Comparison of ENCODE assay signal across 22 cellular contexts in genomic region chr1:6113745-6114144, GRCh38.
DNase-seq lines count a peak whose midpoint lies in the region; ATAC-seq and TF ChIP-seq lines count a peak whose summit lies in the region.
"Had no signal": no experiment of that assay in that cellular context is flagged by ENCODE, and none has a peak within 500 bp of the region (broad histone marks: within the 10 kb centered on the region; RNA-seq: fewer than 3 reads in every experiment).

No MANE protein-coding gene starts in this region.

- H3K4me1 ChIP-seq in BLaER1 (peaks cover 39% of the 10 kb centered on the region), HEK293 (ENCODE audit: control insufficient read depth, insufficient read depth, low read length) (no peaks in the 10 kb centered on the region), neuronal stem cell (ENCODE audit: control insufficient read depth in 2 of 2, insufficient read depth in 1 of 2, low read depth in 1 of 2, low read length in 2 of 2) (no peaks in the 10 kb centered on the region)
- H3K4me1 ChIP-seq: A549 had no signal

- no peak overlapping the region for H3K4ac ChIP-seq in neuronal stem cell (ENCODE audit: low read length)

- H2BK12ac ChIP-seq in neuronal stem cell (ENCODE audit: low read length): no peak overlapping the region

- no peak overlapping the region for H2BK15ac ChIP-seq in neuronal stem cell (ENCODE audit: low read length)

- ATAC-seq in left cardiac atrium (no peak), HG02798 (IDR thresholded peaks at IDR 0.05; ENCODE audit: poor library complexity, unreplicated experiment) (no peak), GM18502 (IDR thresholded peaks at IDR 0.05; ENCODE audit: poor library complexity, unreplicated experiment) (no peak)
- ATAC-seq: A549; CD8-positive, alpha-beta T cell had no signal

- H2AK5ac ChIP-seq in neuronal stem cell (ENCODE audit: low read depth, low read length): peak overlapping the region; percentile 7

- no peak overlapping the region for H3K18ac ChIP-seq in neuronal stem cell (ENCODE audit: low read length)

- no CpG with 5 or more reads among the region's 14 CpGs for WGBS in neuronal stem cell (ENCODE audit: extremely low coverage in 2 of 2, insufficient read length in 2 of 2, insufficient replicate concordance in 1 of 2), 2 donors

- DNase-seq in left cardiac atrium (peak; percentile 5), neuronal stem cell (ENCODE audit: low spot score) (no peak), germinal center (ENCODE audit: low spot score) (no peak)
- DNase-seq: AML-193; CD8-positive, alpha-beta T cell; DND-41; H7; KBM-7; NCI-H1105 treated with DMSO at 0.1 percent for 48 hours; NCI-H146; NCI-H2029; NCI-H446 treated with DMSO at 0.1 percent for 48 hours; NCI-H526 treated with DMSO at 0.1 percent for 48 hours; RPMI8226; SHP77 treated with DMSO at 0.1 percent for 48 hours; SK-N-SH had no signal

- H3K9ac ChIP-seq in BLaER1 (no peak overlapping the region), neuronal stem cell (ENCODE audit: low read depth, low read length, poor library complexity) (no peak overlapping the region)
- H3K9ac ChIP-seq: SK-N-SH had no signal

- CTCF ChIA-PET in HEK293 (lab: Yijun Ruan, JAX): interaction anchor here (1.6 to 2.4 kb wide), 2 partner anchors 10 to 72 kb away, joined by 3 to 6 read pairs; no protein-coding TSS in a partner anchor

- no peak overlapping the region for H4K91ac ChIP-seq in neuronal stem cell (ENCODE audit: low read depth, low read length, poor library complexity)

- no peaks in the 10 kb centered on the region for H4K20me1 ChIP-seq in BLaER1

- no peak overlapping the region for H2BK5ac ChIP-seq in neuronal stem cell (ENCODE audit: low read length)

- H3K9me3 ChIP-seq in BLaER1 (peaks cover 24% of the 10 kb centered on the region), HEK293 (ENCODE audit: control insufficient read depth, insufficient read depth, low read depth, low read length) (no peaks in the 10 kb centered on the region), neuronal stem cell (replicated peaks in 1 of 2; ENCODE audit: control insufficient read depth in 2 of 2, insufficient read depth in 1 of 2, low read depth in 1 of 2, low read length in 2 of 2) (peaks cover 0 to 3% of the 10 kb centered on the region in 2 donors)
- H3K9me3 ChIP-seq: SK-N-SH had no signal

- peak overlapping the region; percentile 65 for H3K23ac ChIP-seq in neuronal stem cell (ENCODE audit: low read depth, low read length, poor library complexity)

- peak overlapping the region; percentile 56 for H3K14ac ChIP-seq in neuronal stem cell (ENCODE audit: low read length)

- H2AFZ ChIP-seq in neuronal stem cell (ENCODE audit: low read length): no peak overlapping the region

- H3K27me3 ChIP-seq in BLaER1: no peaks in the 10 kb centered on the region
- H3K27me3 ChIP-seq in neuronal stem cell (ENCODE audit: control insufficient read depth in 3 of 3, insufficient read depth in 3 of 3, low read depth in 1 of 3, low read length in 3 of 3): peaks cover 0 to 7% (median 0%) of the 10 kb centered on the region in 3 experiments

- TF ChIP-seq CTCF in HEK293 (tag by site-specific recombination; IDR thresholded peaks at IDR 0.05): no peak

- H3K27ac ChIP-seq in BLaER1 (0 out of 2 replicates have a peak overlapping the region, but pooled peaks have one; percentile 35), HEK293 (ENCODE audit: extremely low read depth, low read depth, low read length) (no peak overlapping the region), neuronal stem cell (replicated peaks; ENCODE audit: low read length) (no peak overlapping the region)
- H3K27ac ChIP-seq: A549, C4-2B had no signal

- no peaks in the 10 kb centered on the region for H3K36me3 ChIP-seq in BLaER1
- H3K36me3 ChIP-seq in HEK293 (ENCODE audit: control insufficient read depth in 2 of 2, insufficient read depth in 1 of 2, low read length in 2 of 2): no peaks in the 10 kb centered on the region
- H3K36me3 ChIP-seq in neuronal stem cell (replicated peaks in 1 of 2; ENCODE audit: control insufficient read depth in 2 of 2, insufficient read depth in 2 of 2, low read length in 2 of 2): no peaks in the 10 kb centered on the region

- H3K4me2 ChIP-seq in BLaER1 (peak overlapping the region; percentile 61; the same call in 1 of the 2 replicates), neuronal stem cell (ENCODE audit: insufficient read depth, low read length, poor library complexity, severe bottlenecking) (no peak overlapping the region)
- H3K4me2 ChIP-seq: A549, SK-N-SH had no signal

- no peaks in the 10 kb centered on the region for H3K79me1 ChIP-seq in neuronal stem cell (ENCODE audit: low read depth, low read length)

- H4K8ac ChIP-seq in neuronal stem cell (ENCODE audit: low read depth, low read length): peak overlapping the region; percentile 65

- POLR2A ChIA-PET in HEK293 (lab: Yijun Ruan, JAX): no interaction called here

- no peak overlapping the region for H2BK120ac ChIP-seq in neuronal stem cell (ENCODE audit: low read depth, low read length)

- intact Hi-C loops in left cardiac atrium (cut with DNase I): no loop called here

- H3K4me3 ChIP-seq in BLaER1 (no peak overlapping the region), HEK293 (ENCODE audit: low read depth, low read length) (no peak overlapping the region), neuronal stem cell (ENCODE audit: low read length in 2 of 2) (no peak overlapping the region)
- H3K4me3 ChIP-seq: A549 had no signal

TF ChIP-seq in HEK293, 187 proteins besides CTCF, POLR2A, EP300 and RAD21:
- TF ChIP-seq KLF1 (tag by site-specific recombination; IDR thresholded peaks at IDR 0.05) (peak; percentile 83), ZNF654 (tag by site-specific recombination; IDR thresholded peaks at IDR 0.05; ENCODE audit: low read depth) (no peak), KLF10 (tag by site-specific recombination; IDR thresholded peaks at IDR 0.05) (no peak), ZBTB26 (tag by site-specific recombination; optimal IDR thresholded peaks at IDR 0.05) (no peak), ZNF184 (tag by site-specific recombination; IDR thresholded peaks at IDR 0.05) (no peak)
